Comparison of ENCODE assay signal across 29 cellular contexts in genomic region chr4:40182041-40182440, GRCh38. TPM values are rescaled to one million over a fixed set of nuclear protein-coding genes. Genes with fewer than 3 reads are reported as not detected.
DNase-seq lines count a peak whose midpoint lies in the region; ATAC-seq and TF ChIP-seq lines count a peak whose summit lies in the region.
"Had no signal": no experiment of that assay in that cellular context is flagged by ENCODE, and none has a peak within 500 bp of the region (broad histone marks: within the 10 kb centered on the region; RNA-seq: fewer than 3 reads in every experiment).

No MANE protein-coding gene starts in this region.

- in situ Hi-C loops in mammary epithelial cell (cut with MboI; ENCODE audit: low sequenced_read_pairs in 2 of 2) = no loop called here

- no peaks in the 10 kb centered on the region for H3K27me3 Mint-ChIP-seq in MCF 10A (ENCODE audit: insufficient read depth, unreplicated experiment)
- H3K27me3 Mint-ChIP-seq in memory B cell = no peaks in the 10 kb centered on the region
- H3K27me3 Mint-ChIP-seq: activated naive CD8-positive, alpha-beta T cell had no signal

- CTCF ChIA-PET in mammary epithelial cell (lab: Charles Lee; ENCODE audit: low non-redundant PET) = no interaction called here
- CTCF ChIA-PET in MCF 10A (lab: Yijun Ruan, JAX) = interaction anchor here (0.7 to 1.2 kb wide), 3 partner anchors 37 to 144 kb away, joined by 3 to 4 read pairs (median 3); no protein-coding TSS in a partner anchor

- H3K4me2 ChIP-seq in mammary epithelial cell (ENCODE audit: insufficient read depth, low read depth, low read length) = no peak overlapping the region

- H3K27me3 ChIP-seq in mammary epithelial cell (ENCODE audit: insufficient read depth, low read length) (no peaks in the 10 kb centered on the region), RWPE2 (ENCODE audit: insufficient read depth, poor library complexity, severe bottlenecking) (no peaks in the 10 kb centered on the region), ascending aorta (no peaks in the 10 kb centered on the region)
- H3K27me3 ChIP-seq: BE2C, esophagus muscularis mucosa had no signal

- intact Hi-C loops in mammary epithelial cell (cut with micrococcal nuclease) = no loop called here
- intact Hi-C loops in MCF 10A (cut with micrococcal nuclease) = loop anchor here (5.0 kb wide), 1 partner anchor 75 kb away; no protein-coding TSS in a partner anchor
- intact Hi-C loops in ascending aorta (cut with DNase I) = no loop called here

- WGBS in mammary epithelial cell (ENCODE audit: low coverage, missing lambda C conversion rate) = 97% methylated on average over 4 of the region's 4 CpGs

- H3K4me3 ChIP-seq in mammary epithelial cell (replicated peaks in 1 of 3; ENCODE audit: insufficient read depth in 1 of 3, low read depth in 2 of 3, low read length in 3 of 3) (no peak overlapping the region), RWPE2 (ENCODE audit: severe bottlenecking) (no peak overlapping the region), ascending aorta (no peak overlapping the region)
- H3K4me3 ChIP-seq: esophagus muscularis mucosa, skin epidermis had no signal

- no peak overlapping the region for H3K9ac ChIP-seq in mammary epithelial cell (ENCODE audit: insufficient read depth, low read length)

- POLR2A ChIA-PET in MCF 10A (lab: Yijun Ruan, JAX) = interaction anchor here (1.2 to 2.7 kb wide), 4 partner anchors 15 to 126 kb away, joined by 3 to 19 read pairs (median 6); partner anchors contain the start of genes N4BP2 and RHOH

- H3K4me1 Mint-ChIP-seq in MCF 10A (ENCODE audit: insufficient read depth, unreplicated experiment) = peaks cover 17% of the 10 kb centered on the region
- H3K4me1 Mint-ChIP-seq in memory B cell = peaks cover 30% of the 10 kb centered on the region

- H3K9me3 Mint-ChIP-seq in MCF 10A (ENCODE audit: unreplicated experiment) (no peaks in the 10 kb centered on the region), memory B cell (peaks cover 2% of the 10 kb centered on the region)

- peaks cover 49% of the 10 kb centered on the region for H3K4me1 ChIP-seq in mammary epithelial cell (ENCODE audit: insufficient read depth, low read length)
- H3K4me1 ChIP-seq in RWPE2 (ENCODE audit: insufficient read depth, poor library complexity, severe bottlenecking) = peaks cover 47% of the 10 kb centered on the region
- H3K4me1 ChIP-seq in ascending aorta = no peaks in the 10 kb centered on the region
- H3K4me1 ChIP-seq: BE2C, esophagus muscularis mucosa had no signal

- no peak for DNase-seq in mammary epithelial cell
- no peak for DNase-seq in MCF 10A (ENCODE audit: unreplicated experiment)
- DNase-seq in RWPE2 (ENCODE audit: low spot score) = no peak
- DNase-seq in memory B cell (ENCODE audit: low spot score in 2 of 2) = no peak
- DNase-seq in GM10266 (ENCODE audit: extremely low spot score) = no peak
- no peak for DNase-seq in ascending aorta (ENCODE audit: low spot score in 2 of 2)
- DNase-seq in stimulated activated CD4-positive, alpha-beta T cell treated with anti-CD3 and anti-CD28 coated beads, Interleukin-4, amount 100 ng/mL, for 4 hours = no peak
- no peak for DNase-seq in stimulated activated naive CD4-positive, alpha-beta T cell (lab: John Stamatoyannopoulos, UW)
- DNase-seq: activated CD4-positive, alpha-beta T cell treated with anti-CD3 and anti-CD28 coated beads for 1 hour; activated effector memory CD4-positive, alpha-beta T cell treated with Interleukin-2 at 50 U/mL for 16 hours; activated T-cell treated with anti-CD3 and anti-CD28 coated beads for 4 hours; anterior cingulate cortex; BE2C; cortex of kidney; foreskin melanocyte; HCEC 1CT; IMR-90; NCI-H1105 treated with DMSO at 0.1 percent for 48 hours; NCI-H2081; NCI-H226; NCI-H69; RPMI8226 had no signal

- dilution Hi-C loops in mammary epithelial cell (cut with HindIII; ENCODE audit: low sequenced_read_pairs) = loop anchor here (5.0 kb wide), 1 partner anchor 115 kb away; no protein-coding TSS in a partner anchor

- ATAC-seq in RWPE2 (ENCODE audit: low read depth) (no peak), memory B cell (ENCODE audit: low read depth) (no peak)
- ATAC-seq: left lobe of liver had no signal

- H3K27ac ChIP-seq in mammary epithelial cell (ENCODE audit: insufficient read depth, low read depth, low read length) (peak overlapping the region; percentile 26), RWPE2 (ENCODE audit: poor library complexity, severe bottlenecking) (peak overlapping the region; percentile 93), ascending aorta (no peak overlapping the region)
- H3K27ac ChIP-seq: esophagus muscularis mucosa, skin epidermis had no signal

- peak overlapping the region; percentile 9 for H2AFZ ChIP-seq in mammary epithelial cell (ENCODE audit: low read depth, low read length)

- H3K4me3 Mint-ChIP-seq in MCF 10A (ENCODE audit: unreplicated experiment) (no peak overlapping the region), memory B cell (no peak overlapping the region)
- H3K4me3 Mint-ChIP-seq: activated naive CD8-positive, alpha-beta T cell; T-helper 1 cell treated with Interleukin-12 subunit alpha and Interleukin-12 subunit beta and Interleukin-4 antibody, amounts not matched to agents 30 μg/mL and 1 μg/mL, for 36 hours had no signal

- H3K79me2 ChIP-seq in mammary epithelial cell (ENCODE audit: insufficient read depth, low read length) = no peaks in the 10 kb centered on the region

- H3K36me3 ChIP-seq in mammary epithelial cell (ENCODE audit: insufficient read depth, low read length) (no peaks in the 10 kb centered on the region), RWPE2 (ENCODE audit: low read depth) (no peaks in the 10 kb centered on the region), ascending aorta (no peaks in the 10 kb centered on the region)
- H3K36me3 ChIP-seq: BE2C, esophagus muscularis mucosa had no signal

- H3K36me3 Mint-ChIP-seq in MCF 10A (ENCODE audit: insufficient read depth, unreplicated experiment) (peaks cover 9% of the 10 kb centered on the region), memory B cell (no peaks in the 10 kb centered on the region)

- no peaks in the 10 kb centered on the region for H3K9me3 ChIP-seq in mammary epithelial cell (replicated peaks; ENCODE audit: insufficient read depth, low read length)
- H3K9me3 ChIP-seq in RWPE2 (ENCODE audit: severe bottlenecking) = no peaks in the 10 kb centered on the region
- no peaks in the 10 kb centered on the region for H3K9me3 ChIP-seq in ascending aorta
- H3K9me3 ChIP-seq: BE2C, esophagus muscularis mucosa had no signal

- TF ChIP-seq CTCF in mammary epithelial cell (conservative IDR thresholded peaks at IDR 0.05 in 1 of 2, IDR thresholded peaks at IDR 0.05 in 1 of 2; ENCODE audit: extremely low read depth in 1 of 2, insufficient read depth in 1 of 2, low read depth in 1 of 2, low read length in 2 of 2) = no peak
- no peak for TF ChIP-seq CTCF in MCF 10A (IDR thresholded peaks at IDR 0.05; ENCODE audit: unreplicated experiment)
- no peak for TF ChIP-seq CTCF in RWPE2 (IDR thresholded peaks at IDR 0.05; ENCODE audit: poor library complexity, severe bottlenecking)
- TF ChIP-seq CTCF in GM10266 (IDR thresholded peaks at IDR 0.05; ENCODE audit: control insufficient read depth, insufficient read depth, low read depth, missing control alignments) = no peak
- no peak for TF ChIP-seq CTCF in ascending aorta (IDR thresholded peaks at IDR 0.05)

- no TSS peak for BruUV-seq in mammary epithelial cell (replicated peaks; lab: Mats Ljungman, UMichigan)
- no TSS peak for BruUV-seq in MCF 10A (replicated peaks; lab: Mats Ljungman, UMichigan)

- H3K27ac Mint-ChIP-seq in MCF 10A (ENCODE audit: low read depth, unreplicated experiment) (no peak overlapping the region), memory B cell (peak overlapping the region; percentile 73)
- H3K27ac Mint-ChIP-seq: activated naive CD8-positive, alpha-beta T cell; T-helper 1 cell treated with Interleukin-12 subunit alpha and Interleukin-12 subunit beta and Interleukin-4 antibody, amounts not matched to agents 30 μg/mL and 1 μg/mL, for 36 hours had no signal

- no peaks in the 10 kb centered on the region for H4K20me1 ChIP-seq in mammary epithelial cell (ENCODE audit: insufficient read depth, low read length)

RNA-seq across cellular contexts. Expression of gene RHOH, which starts 14.8 kb away (rescaled TPM):
- total RNA-seq in mammary epithelial cell = not detected
- polyA plus RNA-seq in mammary epithelial cell = not detected
- not detected for polyA minus RNA-seq in mammary epithelial cell
- not detected in 2 replicates for total RNA-seq in MCF 10A (2022)
- not detected for total RNA-seq in ascending aorta
- total RNA-seq: A172, IMR-90, M059J had no signal
- polyA plus RNA-seq: IMR-90 had no signal

Comparison
In these comparisons a context has a peak if more than half of its experiments do, and no peak if none do; other contexts are left out.
1. H3K27ac ChIP-seq: peak in mammary epithelial cell (single experiment) and RWPE2 (single experiment); none in ascending aorta (0 of 2).